ENCODE assay signal across 1 cellular context in the genomic region with DNA sequence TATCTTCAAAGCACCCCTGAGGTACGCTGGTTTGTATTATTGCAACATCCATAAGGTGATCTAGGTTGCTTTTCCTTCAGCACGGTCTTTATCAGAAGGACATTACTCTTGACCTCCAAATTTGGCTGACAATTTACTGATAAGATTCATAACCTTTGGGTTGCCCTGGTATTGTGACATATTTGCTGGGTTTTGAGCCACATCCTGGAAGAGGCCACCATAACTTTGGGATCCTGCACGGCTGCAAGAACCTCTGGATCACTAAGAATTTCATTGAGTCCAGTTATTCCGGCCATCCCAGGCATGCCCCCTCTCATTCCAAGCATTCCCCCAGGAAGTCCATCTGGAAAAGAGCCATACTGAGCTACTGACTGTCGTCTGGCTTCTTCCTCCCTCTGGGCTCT.
TF ChIP-seq lines count a peak whose summit lies in the region.

No MANE protein-coding gene starts in this region.

TF ChIP-seq in liver, 16 proteins besides CTCF, POLR2A, EP300 and RAD21 (continued from another document):
- TF ChIP-seq, protein P1, sequence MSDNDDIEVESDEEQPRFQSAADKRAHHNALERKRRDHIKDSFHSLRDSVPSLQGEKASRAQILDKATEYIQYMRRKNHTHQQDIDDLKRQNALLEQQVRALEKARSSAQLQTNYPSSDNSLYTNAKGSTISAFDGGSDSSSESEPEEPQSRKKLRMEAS (IDR thresholded peaks at IDR 0.05), result peak; percentile 43
- peak; percentile 40 to 56 for TF ChIP-seq JUND (IDR thresholded peaks at IDR 0.05)
- peak; percentile 63 for TF ChIP-seq NR2F2 (IDR thresholded peaks at IDR 0.05)
- TF ChIP-seq HNF4G (IDR thresholded peaks at IDR 0.05), result peak; percentile 44
- TF ChIP-seq GABPA (IDR thresholded peaks at IDR 0.05 in 1 of 2, conservative IDR thresholded peaks at IDR 0.05 in 1 of 2), result peak in 1 of 2 donors; percentile 46
- TF ChIP-seq, protein P2, sequence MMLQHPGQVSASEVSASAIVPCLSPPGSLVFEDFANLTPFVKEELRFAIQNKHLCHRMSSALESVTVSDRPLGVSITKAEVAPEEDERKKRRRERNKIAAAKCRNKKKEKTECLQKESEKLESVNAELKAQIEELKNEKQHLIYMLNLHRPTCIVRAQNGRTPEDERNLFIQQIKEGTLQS (IDR thresholded peaks at IDR 0.05), result peak; percentile 27
